Comparison of ENCODE assay signal across 8 cellular contexts in the genomic region with DNA sequence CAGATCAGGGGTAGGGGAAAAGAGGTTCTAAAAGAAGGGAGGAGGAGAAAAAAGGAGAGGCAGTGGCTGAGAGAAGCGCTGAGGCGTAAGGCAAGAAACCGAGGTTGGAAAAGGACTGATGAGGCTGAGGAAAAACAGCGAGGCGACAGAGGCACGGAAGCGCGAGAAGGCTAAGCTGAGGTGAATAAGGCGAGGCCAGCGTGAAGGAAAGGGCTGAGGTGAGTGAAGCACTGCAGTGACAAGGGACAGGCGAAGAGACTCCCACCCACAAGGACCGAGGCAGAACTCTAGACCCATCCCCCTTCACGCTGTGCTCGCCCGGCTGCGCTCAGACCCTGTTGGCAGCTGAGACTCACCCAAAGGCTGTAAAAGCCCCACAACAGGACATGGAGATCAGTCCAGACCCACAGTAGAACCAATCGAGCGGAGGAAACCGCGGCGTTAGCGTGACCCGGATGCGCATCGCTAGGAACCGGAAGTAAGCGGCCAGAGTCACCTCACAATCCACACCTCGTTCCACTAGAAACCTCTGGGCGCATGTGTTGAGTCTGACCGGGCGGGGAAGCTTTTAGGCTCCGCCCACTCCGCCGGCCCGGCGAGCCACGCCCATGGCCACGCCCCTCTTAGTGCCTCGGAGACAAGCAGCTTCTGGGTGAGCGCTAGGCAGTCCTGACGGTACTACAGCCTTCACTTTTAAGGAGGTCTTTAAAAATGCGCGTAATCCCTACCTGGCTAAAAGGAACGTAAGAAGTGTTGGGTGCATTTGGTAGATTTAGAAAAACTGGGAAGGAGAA. TPM values are rescaled to one million over a fixed set of nuclear protein-coding genes. Genes with fewer than 3 reads are reported as not detected.
DNase-seq lines count a peak whose midpoint lies in the region; ATAC-seq and TF ChIP-seq lines count a peak whose summit lies in the region.

A gene with protein sequence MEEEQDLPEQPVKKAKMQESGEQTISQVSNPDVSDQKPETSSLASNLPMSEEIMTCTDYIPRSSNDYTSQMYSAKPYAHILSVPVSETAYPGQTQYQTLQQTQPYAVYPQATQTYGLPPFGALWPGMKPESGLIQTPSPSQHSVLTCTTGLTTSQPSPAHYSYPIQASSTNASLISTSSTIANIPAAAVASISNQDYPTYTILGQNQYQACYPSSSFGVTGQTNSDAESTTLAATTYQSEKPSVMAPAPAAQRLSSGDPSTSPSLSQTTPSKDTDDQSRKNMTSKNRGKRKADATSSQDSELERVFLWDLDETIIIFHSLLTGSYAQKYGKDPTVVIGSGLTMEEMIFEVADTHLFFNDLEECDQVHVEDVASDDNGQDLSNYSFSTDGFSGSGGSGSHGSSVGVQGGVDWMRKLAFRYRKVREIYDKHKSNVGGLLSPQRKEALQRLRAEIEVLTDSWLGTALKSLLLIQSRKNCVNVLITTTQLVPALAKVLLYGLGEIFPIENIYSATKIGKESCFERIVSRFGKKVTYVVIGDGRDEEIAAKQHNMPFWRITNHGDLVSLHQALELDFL (minus strand): TSS at position 443 of the 794 bp plus-strand sequence. CDS start 30,584 bp downstream, outside the sequence.

- H3K36me3 ChIP-seq in SK-N-MC (ENCODE audit: insufficient read depth, low read length), result no peaks in the 10 kb centered on the region
- H3K36me3 ChIP-seq in gastroesophageal sphincter, result no peaks in the 10 kb centered on the region
- no peaks in the 10 kb centered on the region for H3K36me3 ChIP-seq in neutrophil

- peaks cover 1% of the 10 kb centered on the region; the same call in 1 of the 2 replicates for H3K27me3 Mint-ChIP-seq in HFFc6 (ENCODE audit: insufficient read depth)
- H3K27me3 Mint-ChIP-seq in activated naive CD4-positive, alpha-beta T cell treated with anti-CD3 and anti-CD28 coated beads, Interleukin-2, amount 10 ng/mL, durations not matched to agents 7 days and 5 days, result peaks cover 6% of the 10 kb centered on the region

- H3K4me3 Mint-ChIP-seq in HFFc6, result peak within 1 kb of the TSS; percentile 99
- peak within 1 kb of the TSS; percentile 92 for H3K4me3 Mint-ChIP-seq in activated naive CD4-positive, alpha-beta T cell treated with anti-CD3 and anti-CD28 coated beads, Interleukin-2, amount 10 ng/mL, durations not matched to agents 7 days and 5 days

- no peak for TF ChIP-seq EP300 in gastroesophageal sphincter (IDR thresholded peaks at IDR 0.05)

- peak within 1 kb of the TSS; percentile 87 for H3K9ac ChIP-seq in SK-N-MC (ENCODE audit: insufficient read length)

- TF ChIP-seq CTCF in HFFc6 (IDR thresholded peaks at IDR 0.05), result no peak
- no peak for TF ChIP-seq CTCF in NB4 (IDR thresholded peaks at IDR 0.05; ENCODE audit: low read depth, low read length)
- TF ChIP-seq CTCF in gastroesophageal sphincter (IDR thresholded peaks at IDR 0.05), result peak in 2 of 4 experiments; percentile 5 to 6
- TF ChIP-seq CTCF in neutrophil (IDR thresholded peaks at IDR 0.05), result peak; percentile 64

- peak within 1 kb of the TSS; percentile 91 for H3K27ac Mint-ChIP-seq in HFFc6
- peak within 1 kb of the TSS; percentile 95 for H3K27ac Mint-ChIP-seq in activated naive CD4-positive, alpha-beta T cell treated with anti-CD3 and anti-CD28 coated beads, Interleukin-2, amount 10 ng/mL, durations not matched to agents 7 days and 5 days

- peak; percentile 100 for ATAC-seq in gastroesophageal sphincter

- H3K36me3 Mint-ChIP-seq in HFFc6 (ENCODE audit: low read depth), result no peaks in the 10 kb centered on the region
- H3K36me3 Mint-ChIP-seq in activated naive CD4-positive, alpha-beta T cell treated with anti-CD3 and anti-CD28 coated beads, Interleukin-2, amount 10 ng/mL, durations not matched to agents 7 days and 5 days, result peaks cover 2% of the 10 kb centered on the region

- H3K27ac ChIP-seq in SK-N-MC (peak within 1 kb of the TSS; percentile 69; the same call in 1 of the 2 replicates), gastroesophageal sphincter (peak within 1 kb of the TSS; percentile 87 to 91 (median 88)), neutrophil (peak within 1 kb of the TSS; percentile 90), substantia nigra (ENCODE audit: low read depth, low read length, poor library complexity, severe bottlenecking) (peak within 1 kb of the TSS; percentile 82)

- CTCF ChIA-PET in activated naive CD4-positive, alpha-beta T cell treated with anti-CD3 and anti-CD28 coated beads, Interleukin-2, amount 10 ng/mL, durations not matched to agents 7 days and 5 days (lab: Charles Lee), result interaction anchor here (1.0 to 7.3 kb wide), 11 partner anchors 10 to 230 kb away, joined by 3 to 184 read pairs (median 3); a partner anchor contains a TSS

- H3K9me3 Mint-ChIP-seq in HFFc6, result no peaks in the 10 kb centered on the region
- no peaks in the 10 kb centered on the region for H3K9me3 Mint-ChIP-seq in activated naive CD4-positive, alpha-beta T cell treated with anti-CD3 and anti-CD28 coated beads, Interleukin-2, amount 10 ng/mL, durations not matched to agents 7 days and 5 days

- H3K27me3 ChIP-seq in gastroesophageal sphincter, result peaks cover 17% of the 10 kb centered on the region
- H3K27me3 ChIP-seq in neutrophil, result no peaks in the 10 kb centered on the region

- TF ChIP-seq POLR2A in NB4 (IDR thresholded peaks at IDR 0.05; ENCODE audit: extremely low read depth, insufficient read length), result peak; percentile 84
- TF ChIP-seq POLR2A in gastroesophageal sphincter (IDR thresholded peaks at IDR 0.05), result peak in 1 of 2 donors; percentile 35

- 0 to 4% methylated on average over 17 to 19 of the region's 44 CpGs for WGBS in gastroesophageal sphincter (ENCODE audit: low coverage in 1 of 2), 2 donors

- DNase-seq in GM04503 (ENCODE audit: low read depth) (peak; percentile 86), HFFc6 (peak; percentile 98), NB4 (ENCODE audit: low read depth) (peak; percentile 98), SK-N-MC (ENCODE audit: low read depth, low spot score) (peak; percentile 83), substantia nigra (lab: John Stamatoyannopoulos, UW) (peak; percentile 81 to 98 (median 95))
- DNase-seq in activated naive CD4-positive, alpha-beta T cell treated with anti-CD3 and anti-CD28 coated beads, Interleukin-2, amount 10 ng/mL, durations not matched to agents 7 days and 5 days, result peak; percentile 99

- H3K4me1 Mint-ChIP-seq in HFFc6 (ENCODE audit: low read depth), result peaks cover 47% of the 10 kb centered on the region
- H3K4me1 Mint-ChIP-seq in activated naive CD4-positive, alpha-beta T cell treated with anti-CD3 and anti-CD28 coated beads, Interleukin-2, amount 10 ng/mL, durations not matched to agents 7 days and 5 days, result peaks cover 40% of the 10 kb centered on the region

- H3K9me3 ChIP-seq in SK-N-MC (ENCODE audit: low read depth, low read length), result no peaks in the 10 kb centered on the region
- H3K9me3 ChIP-seq in gastroesophageal sphincter, result no peaks in the 10 kb centered on the region
- H3K9me3 ChIP-seq in neutrophil, result no peaks in the 10 kb centered on the region

- H3K4me1 ChIP-seq in gastroesophageal sphincter (peaks cover 0 to 28% (median 10%) of the 10 kb centered on the region in 3 donors), neutrophil (ENCODE audit: control insufficient read depth in 1 of 2, insufficient read depth in 1 of 2, low read depth in 1 of 2, low read length in 1 of 2) (peaks cover 30 to 34% of the 10 kb centered on the region in 2 experiments)

- H3K4me3 ChIP-seq in NB4 (ENCODE audit: low read depth, low read length) (peak within 1 kb of the TSS; percentile 94), SK-N-MC (peak within 1 kb of the TSS; percentile 92), gastroesophageal sphincter (peak within 1 kb of the TSS; percentile 68 to 98), neutrophil (ENCODE audit: low read depth in 1 of 2, low read length in 1 of 2) (peak within 1 kb of the TSS; percentile 81)

RNA-seq across cellular contexts. Expression of the gene that starts here (rescaled TPM):
- 10 to 100 TPM; 24.2 to 31.3 (median 27.8) TPM for total RNA-seq in HFFc6 (2021; fragmentation: NEBNext Ultra II Directional; extraction: Animal tissue kit (Norgen Biotek cat#: 25700))
- 10 to 100 TPM in 1 of 4 donors, 1 to 10 TPM in 3; 8.4 to 14.5 (median 9.6) TPM for total RNA-seq in gastroesophageal sphincter

Comparison
In these comparisons a context has a peak if more than half of its experiments do, and no peak if none do; other contexts are left out.
1. Peak in every context shown above with its lines: DNase-seq, ATAC-seq, H3K4me3 ChIP-seq and H3K27ac ChIP-seq.